ENCODE assay signal across 11 cellular contexts in genomic region chr11:27916541-27917100, GRCh38.
DNase-seq lines count a peak whose midpoint lies in the region; ATAC-seq and TF ChIP-seq lines count a peak whose summit lies in the region.
"Had no signal": no experiment of that assay in that cellular context is flagged by ENCODE, and none has a peak within 500 bp of the region (broad histone marks: within the 10 kb centered on the region; RNA-seq: fewer than 3 reads in every experiment).

No MANE protein-coding gene starts in this region.

- H3K27ac ChIP-seq in PC-3 (ENCODE audit: low read length) (no peak overlapping the region), smooth muscle cell (ENCODE audit: low read depth) (no peak overlapping the region)
- H3K27ac ChIP-seq: hepatocyte had no signal

- no peaks in the 10 kb centered on the region for H3K9me3 Mint-ChIP-seq in activated CD4-positive, alpha-beta T cell treated with anti-CD3 and anti-CD28 coated beads, Interleukin-2, amount 10 ng/mL, durations not matched to agents 24 days and 14 days

- H3K4me1 ChIP-seq in PC-3 (ENCODE audit: insufficient read depth, low read length) (peaks cover 9% of the 10 kb centered on the region), smooth muscle cell (ENCODE audit: low read depth) (peaks cover 12% of the 10 kb centered on the region)

- H3K27me3 ChIP-seq in PC-3 (ENCODE audit: low read length) = no peaks in the 10 kb centered on the region
- H3K27me3 ChIP-seq in smooth muscle cell (ENCODE audit: low read depth) = no peaks in the 10 kb centered on the region
- H3K27me3 ChIP-seq: hepatocyte had no signal

- peak; percentile 26 for DNase-seq in PC-3
- DNase-seq in smooth muscle cell (lab: John Stamatoyannopoulos, UW; ENCODE audit: unreplicated experiment) = no peak
- no peak for DNase-seq in stimulated activated CD8-positive, alpha-beta memory T cell treated with anti-CD3 and anti-CD28 coated beads, Interleukin-4, amount 100 ng/mL, for 48 hours
- no peak for DNase-seq in activated CD4-positive, alpha-beta T cell treated with anti-CD3 and anti-CD28 coated beads, Interleukin-2, amount 10 ng/mL, durations not matched to agents 24 days and 14 days
- no peak for DNase-seq in activated gamma-delta T cell treated with Interleukin-2 at 50 U/mL for 16 hours
- DNase-seq: CD4-positive, CD25-positive, alpha-beta regulatory T cell; Kasumi-1 had no signal

- no peaks in the 10 kb centered on the region for H3K9me2 ChIP-seq in PC-3 (replicated peaks; ENCODE audit: low read length)

- no peaks in the 10 kb centered on the region for H3K4me1 Mint-ChIP-seq in activated CD4-positive, alpha-beta T cell treated with anti-CD3 and anti-CD28 coated beads, Interleukin-2, amount 10 ng/mL, durations not matched to agents 24 days and 14 days
- H3K4me1 Mint-ChIP-seq: CD4-positive, CD25-positive, alpha-beta regulatory T cell had no signal

- no peaks in the 10 kb centered on the region for H4K20me1 ChIP-seq in PC-3 (ENCODE audit: low read length)
- H4K20me1 ChIP-seq in smooth muscle cell (ENCODE audit: low read depth) = no peaks in the 10 kb centered on the region

- 51% methylated on average over 6 of the region's 6 CpGs for WGBS in smooth muscle cell (ENCODE audit: low lambda C conversion rate)

- H3K4me2 ChIP-seq in PC-3 (ENCODE audit: low read length) (no peak overlapping the region), smooth muscle cell (no peak overlapping the region)
- H3K4me2 ChIP-seq: hepatocyte had no signal

- no peaks in the 10 kb centered on the region for H3K9me3 ChIP-seq in PC-3 (ENCODE audit: low read length)
- H3K9me3 ChIP-seq in smooth muscle cell (replicated peaks; ENCODE audit: low read depth) = no peaks in the 10 kb centered on the region

- POLR2A ChIA-PET in PC-3 (lab: Charles Lee; ENCODE audit: unreplicated experiment) = interaction anchor here (0.6 kb wide), 1 partner anchor 191 kb away, joined by 5 read pairs; the partner anchor contains the start of genes KIF18A and METTL15

- H3K36me3 Mint-ChIP-seq in activated CD4-positive, alpha-beta T cell treated with anti-CD3 and anti-CD28 coated beads, Interleukin-2, amount 10 ng/mL, durations not matched to agents 24 days and 14 days (ENCODE audit: low read depth) = no peaks in the 10 kb centered on the region
- H3K36me3 Mint-ChIP-seq: CD4-positive, CD25-positive, alpha-beta regulatory T cell had no signal

- CTCF ChIA-PET in PC-3 (lab: Charles Lee) = no interaction called here

- H3K9ac ChIP-seq in PC-3 (ENCODE audit: low read length) (no peak overlapping the region), smooth muscle cell (ENCODE audit: low read depth) (no peak overlapping the region)

- no TSS peak for BruUV-seq in PC-3 (replicated peaks; lab: Mats Ljungman, UMichigan)

- H2AFZ ChIP-seq in PC-3 (ENCODE audit: low read length) = no peak overlapping the region
- H2AFZ ChIP-seq in smooth muscle cell (ENCODE audit: low read depth) = no peak overlapping the region
- H2AFZ ChIP-seq: hepatocyte had no signal

- H3K36me3 ChIP-seq in PC-3 (ENCODE audit: low read depth, low read length) (no peaks in the 10 kb centered on the region), smooth muscle cell (ENCODE audit: low read depth) (no peaks in the 10 kb centered on the region)

- TF ChIP-seq CTCF in PC-3 (conservative IDR thresholded peaks at IDR 0.05; ENCODE audit: low read depth, low read length) = no peak
- no peak for TF ChIP-seq CTCF in smooth muscle cell (IDR thresholded peaks at IDR 0.05; ENCODE audit: borderline replicate concordance, insufficient read depth, poor library complexity, severe bottlenecking)

- no peak overlapping the region for H3K4me3 Mint-ChIP-seq in activated CD4-positive, alpha-beta T cell treated with anti-CD3 and anti-CD28 coated beads, Interleukin-2, amount 10 ng/mL, durations not matched to agents 24 days and 14 days
- H3K4me3 Mint-ChIP-seq: CD4-positive, CD25-positive, alpha-beta regulatory T cell had no signal

- no peak overlapping the region for H3K4me3 ChIP-seq in PC-3 (ENCODE audit: low read length)
- H3K4me3 ChIP-seq in smooth muscle cell = no peak overlapping the region
- H3K4me3 ChIP-seq: hepatocyte had no signal

- H3K79me2 ChIP-seq in PC-3 (ENCODE audit: low read length) (no peaks in the 10 kb centered on the region), smooth muscle cell (ENCODE audit: low read depth) (no peaks in the 10 kb centered on the region)
- H3K79me2 ChIP-seq: hepatocyte had no signal

- H3K27me3 Mint-ChIP-seq in activated CD4-positive, alpha-beta T cell treated with anti-CD3 and anti-CD28 coated beads, Interleukin-2, amount 10 ng/mL, durations not matched to agents 24 days and 14 days = no peaks in the 10 kb centered on the region
- H3K27me3 Mint-ChIP-seq: CD4-positive, CD25-positive, alpha-beta regulatory T cell had no signal

- intact Hi-C loops in PC-3 (cut with micrococcal nuclease) = no loop called here
- intact Hi-C loops in activated CD4-positive, alpha-beta T cell treated with anti-CD3 and anti-CD28 coated beads, Interleukin-2, amount 10 ng/mL, durations not matched to agents 24 days and 14 days (cut with micrococcal nuclease) = no loop called here

- H3F3A ChIP-seq in PC-3 (ENCODE audit: low read length, unreplicated experiment) (no peaks in the 10 kb centered on the region), smooth muscle cell (ENCODE audit: low read depth) (peaks cover 9% of the 10 kb centered on the region)

- no peak overlapping the region for H3K27ac Mint-ChIP-seq in activated CD4-positive, alpha-beta T cell treated with anti-CD3 and anti-CD28 coated beads, Interleukin-2, amount 10 ng/mL, durations not matched to agents 24 days and 14 days
- H3K27ac Mint-ChIP-seq: CD4-positive, CD25-positive, alpha-beta regulatory T cell had no signal

- ATAC-seq in GM18508 (IDR thresholded peaks at IDR 0.05; ENCODE audit: insufficient read depth, unreplicated experiment) = peak; percentile 93
- ATAC-seq in GM21367 (IDR thresholded peaks at IDR 0.05; ENCODE audit: unreplicated experiment) = peak; percentile 83
- ATAC-seq in HG03039 (IDR thresholded peaks at IDR 0.05; ENCODE audit: unreplicated experiment) = peak; percentile 87
- ATAC-seq in PC-3 = no peak
